ENCODE assay signal across 2 cellular contexts in genomic region chr11:125076378-125076945, GRCh38.
TF ChIP-seq lines count a peak whose summit lies in the region.

No MANE protein-coding gene starts in this region.

TF ChIP-seq in IMR-90, 13 proteins besides CTCF, POLR2A, EP300 and RAD21:
- TF ChIP-seq BHLHE40 (IDR thresholded peaks at IDR 0.05; ENCODE audit: low read depth, low read length), result no peak
- no peak for TF ChIP-seq CEBPB (IDR thresholded peaks at IDR 0.05; ENCODE audit: low read depth, low read length)
- TF ChIP-seq USF2 (IDR thresholded peaks at IDR 0.05; ENCODE audit: low read depth, low read length), result no peak

TF ChIP-seq in H1, 55 proteins besides CTCF, POLR2A, EP300 and RAD21:
- no peak for TF ChIP-seq MAFK (IDR thresholded peaks at IDR 0.05; ENCODE audit: low read depth, low read length)
- TF ChIP-seq FOSL1 (IDR thresholded peaks at IDR 0.05; ENCODE audit: insufficient read depth, low read depth, low read length), result no peak
- no peak for TF ChIP-seq GTF2F1 (IDR thresholded peaks at IDR 0.05; ENCODE audit: borderline replicate concordance, low read depth, low read length)
- no peak for TF ChIP-seq CEBPB (IDR thresholded peaks at IDR 0.05; ENCODE audit: low read depth, low read length)
- no peak for TF ChIP-seq EZH2 (IDR thresholded peaks at IDR 0.05; ENCODE audit: low read depth, low read length, severe bottlenecking)
- TF ChIP-seq SIRT6 (IDR thresholded peaks at IDR 0.05; ENCODE audit: low read length), result no peak
- no peak for TF ChIP-seq EGR1 (IDR thresholded peaks at IDR 0.05; ENCODE audit: borderline replicate concordance, low read depth, low read length)
- no peak for TF ChIP-seq ATF2 (IDR thresholded peaks at IDR 0.05; ENCODE audit: low read length)
- no peak for TF ChIP-seq SUZ12 (IDR thresholded peaks at IDR 0.05; ENCODE audit: low read length)
- TF ChIP-seq TEAD4 (IDR thresholded peaks at IDR 0.05; ENCODE audit: low read depth, low read length), result no peak
TF ChIP-seq in H1: peak in this region for 0.
